8 cellular contexts compared by ENCODE assay signal in genomic region chr11:103091810-103092524, GRCh38. TPM values are rescaled to one million over a fixed set of nuclear protein-coding genes. Genes with fewer than 3 reads are reported as not detected.
DNase-seq lines count a peak whose midpoint lies in the region; ATAC-seq and TF ChIP-seq lines count a peak whose summit lies in the region.

DCUN1D5 (minus strand) TSS chr11:103092160; CDS start chr11:103091872, 288 bp downstream.

- H3K27me3 ChIP-seq in DOHH2 (ENCODE audit: control insufficient read depth, low read length): no peaks in the 10 kb centered on the region
- H3K27me3 ChIP-seq in GM23338 (ENCODE audit: insufficient read depth): no peaks in the 10 kb centered on the region

- H3K9me2 ChIP-seq in DOHH2 (replicated peaks; ENCODE audit: control insufficient read depth, low read length) (no peaks in the 10 kb centered on the region), GM23338 (ENCODE audit: insufficient read depth) (no peaks in the 10 kb centered on the region)

- peaks cover 23% of the 10 kb centered on the region for H3K4me1 ChIP-seq in DOHH2 (ENCODE audit: control insufficient read depth, low read length)
- H3K4me1 ChIP-seq in GM23338 (ENCODE audit: insufficient read depth): peaks cover 26% of the 10 kb centered on the region; the same call in 1 of the 2 replicates

- H2AFZ ChIP-seq in GM23338: peak within 1 kb of the TSS; percentile 94

- H3K4me3 ChIP-seq in DOHH2 (ENCODE audit: low read length) (peak within 1 kb of the TSS; percentile 95), GM23338 (peak within 1 kb of the TSS; percentile 89)

- peaks cover 27% of the 10 kb centered on the region; the same call in 2 of the 3 replicates for H3K36me3 Mint-ChIP-seq in GM23338 (ENCODE audit: low read depth)
- no peaks in the 10 kb centered on the region for H3K36me3 Mint-ChIP-seq in naive B cell
- H3K36me3 Mint-ChIP-seq in stimulated activated memory B cell treated with anti-CD40 and anti-IgM and Interleukin-4, amounts not matched to agents 10 μg/mL and 1 μg/mL and 100 μg/mL, for 72 hours: peaks cover 6% of the 10 kb centered on the region

- H3K79me2 ChIP-seq in DOHH2 (ENCODE audit: control insufficient read depth, low read length) (peaks cover 55% of the 10 kb centered on the region), GM23338 (replicated peaks; ENCODE audit: insufficient read depth) (peaks cover 49% of the 10 kb centered on the region)

- no peak for TF ChIP-seq CTCF in DOHH2 (IDR thresholded peaks at IDR 0.05; ENCODE audit: low read depth, low read length, poor library complexity, severe bottlenecking)
- no peak for TF ChIP-seq CTCF in GM23338 (conservative IDR thresholded peaks at IDR 0.05; ENCODE audit: low read depth in 2 of 2)

- H3K9me3 Mint-ChIP-seq in GM23338 (no peaks in the 10 kb centered on the region), naive B cell (peaks cover 0 to 8% (median 2%) of the 10 kb centered on the region in 7 donors)
- H3K9me3 Mint-ChIP-seq in stimulated activated memory B cell treated with anti-CD40 and anti-IgM and Interleukin-4, amounts not matched to agents 10 μg/mL and 1 μg/mL and 100 μg/mL, for 72 hours: no peaks in the 10 kb centered on the region

- no peaks in the 10 kb centered on the region for H3K9me3 ChIP-seq in DOHH2 (ENCODE audit: control insufficient read depth, insufficient read depth, low read length)

- H3F3A ChIP-seq in DOHH2 (ENCODE audit: control insufficient read depth, insufficient read depth): no peaks in the 10 kb centered on the region
- 0 out of 2 replicates have a peak, but pooled peaks cover 2% of the 10 kb centered on the region for H3F3A ChIP-seq in GM23338 (replicated peaks; ENCODE audit: low read depth)

- ATAC-seq in GM23338: peak; percentile 94
- ATAC-seq in naive B cell (ENCODE audit: low read depth in 2 of 2): peak; percentile 99
- peak; percentile 100 for ATAC-seq in stimulated activated memory B cell treated with anti-CD40 and anti-IgM and Interleukin-4, amounts not matched to agents 10 μg/mL and 1 μg/mL and 100 μg/mL, for 72 hours

- DNase-seq in GM23338 (ENCODE audit: low spot score): peak; percentile 97
- DNase-seq in LHCN-M2 (ENCODE audit: low read depth): peak; percentile 90
- peak; percentile 96 for DNase-seq in RPMI8226
- peak; percentile 90 to 91 for DNase-seq in activated T-helper 1 cell treated with anti-CD3 and anti-CD28 coated beads, Interleukin-2, amount 50 U/mL, for 16 hours (ENCODE audit: low read depth in 1 of 2, low spot score in 1 of 2)
- peak; percentile 94 for DNase-seq in fibroblast of gingiva (ENCODE audit: low read depth)
- DNase-seq in naive B cell: peak; percentile 90

- peak within 1 kb of the TSS; percentile 90 for H3K4me2 ChIP-seq in DOHH2 (ENCODE audit: low read length)
- peak within 1 kb of the TSS; percentile 97 for H3K4me2 ChIP-seq in GM23338

- no peaks in the 10 kb centered on the region for H4K20me1 ChIP-seq in DOHH2 (ENCODE audit: control insufficient read depth, insufficient read depth, low read depth, low read length)
- peaks cover 20% of the 10 kb centered on the region for H4K20me1 ChIP-seq in GM23338 (replicated peaks; ENCODE audit: insufficient read depth)

- H3K27me3 Mint-ChIP-seq in GM23338 (ENCODE audit: insufficient read depth, low read depth, poor library complexity) (peaks cover 2% of the 10 kb centered on the region), naive B cell (peaks cover 29 to 38% (median 33%) of the 10 kb centered on the region in 3 donors)
- H3K27me3 Mint-ChIP-seq in stimulated activated memory B cell treated with anti-CD40 and anti-IgM and Interleukin-4, amounts not matched to agents 10 μg/mL and 1 μg/mL and 100 μg/mL, for 72 hours: peaks cover 36% of the 10 kb centered on the region

- H3K4me3 Mint-ChIP-seq in GM23338: peak within 1 kb of the TSS; percentile 88
- H3K4me3 Mint-ChIP-seq in naive B cell: peak within 1 kb of the TSS; percentile 91 to 98 (median 94)
- H3K4me3 Mint-ChIP-seq in stimulated activated memory B cell treated with anti-CD40 and anti-IgM and Interleukin-4, amounts not matched to agents 10 μg/mL and 1 μg/mL and 100 μg/mL, for 72 hours: peak within 1 kb of the TSS; percentile 95

- H3K36me3 ChIP-seq in DOHH2 (ENCODE audit: control insufficient read depth, low read length) (peaks cover 32% of the 10 kb centered on the region), GM23338 (ENCODE audit: insufficient read depth) (no peaks in the 10 kb centered on the region; the same call in 1 of the 2 replicates)

- H3K27ac ChIP-seq in DOHH2 (ENCODE audit: low read depth, low read length): peak within 1 kb of the TSS; percentile 59
- H3K27ac ChIP-seq in GM23338 (ENCODE audit: low read depth): peak within 1 kb of the TSS; percentile 95

- peak within 1 kb of the TSS; percentile 98 for H3K27ac Mint-ChIP-seq in GM23338
- peak within 1 kb of the TSS; percentile 91 to 99 (median 97) for H3K27ac Mint-ChIP-seq in naive B cell
- H3K27ac Mint-ChIP-seq in stimulated activated memory B cell treated with anti-CD40 and anti-IgM and Interleukin-4, amounts not matched to agents 10 μg/mL and 1 μg/mL and 100 μg/mL, for 72 hours: peak within 1 kb of the TSS; percentile 92

- H3K4me1 Mint-ChIP-seq in GM23338: peaks cover 14% of the 10 kb centered on the region; the same call in 2 of the 3 replicates
- peaks cover 12 to 30% (median 24%) of the 10 kb centered on the region in 3 donors for H3K4me1 Mint-ChIP-seq in naive B cell
- peaks cover 18% of the 10 kb centered on the region for H3K4me1 Mint-ChIP-seq in stimulated activated memory B cell treated with anti-CD40 and anti-IgM and Interleukin-4, amounts not matched to agents 10 μg/mL and 1 μg/mL and 100 μg/mL, for 72 hours

TF ChIP-seq in GM23338, 12 proteins besides CTCF, POLR2A, EP300 and RAD21 (continues in another document):
- TF ChIP-seq ZNF331 (CRISPR knock-in tag; IDR thresholded peaks at IDR 0.05; ENCODE audit: low read depth) (no peak), ETS1 (IDR thresholded peaks at IDR 0.05) (no peak; the same call in 1 of the 2 replicates), NANOG (IDR thresholded peaks at IDR 0.05; ENCODE audit: borderline replicate concordance) (no peak), ZNF114 (CRISPR knock-in tag; IDR thresholded peaks at IDR 0.05) (no peak), STAT1 (IDR thresholded peaks at IDR 0.05; ENCODE audit: unreplicated experiment) (no peak), REST (IDR thresholded peaks at IDR 0.05; ENCODE audit: unreplicated experiment) (no peak)

RNA-seq across cellular contexts. Expression of gene DCUN1D5, which starts in this region (rescaled TPM):
- 175 and 189 TPM in 2 replicates for total RNA-seq in GM23338 (2014; rRNA removed; shearing (Covaris generic))
- 121 and 136 TPM in 2 replicates for polyA plus RNA-seq in GM23338 (2016; fragmentation: Nextera tagmentation; extraction: Ambion mirVana)
- total RNA-seq in LHCN-M2 (2014; rRNA removed): 63.3 and 98.1 TPM in 2 replicates
- polyA plus RNA-seq in LHCN-M2 (2012): 39.8 TPM
- polyA plus RNA-seq in naive B cell (ENCODE audit: low read depth in 6 of 6): 10 to 100 TPM; 17.1 to 33.4 (median 25.9) TPM

Comparison
In these comparisons a context has a peak if more than half of its experiments do, and no peak if none do; other contexts are left out.
1. Peak in every context shown above with its lines: DNase-seq, ATAC-seq, H3K4me3 ChIP-seq and H3K27ac ChIP-seq.